Comparison of ENCODE assay signal across 21 cellular contexts in the genomic region with DNA sequence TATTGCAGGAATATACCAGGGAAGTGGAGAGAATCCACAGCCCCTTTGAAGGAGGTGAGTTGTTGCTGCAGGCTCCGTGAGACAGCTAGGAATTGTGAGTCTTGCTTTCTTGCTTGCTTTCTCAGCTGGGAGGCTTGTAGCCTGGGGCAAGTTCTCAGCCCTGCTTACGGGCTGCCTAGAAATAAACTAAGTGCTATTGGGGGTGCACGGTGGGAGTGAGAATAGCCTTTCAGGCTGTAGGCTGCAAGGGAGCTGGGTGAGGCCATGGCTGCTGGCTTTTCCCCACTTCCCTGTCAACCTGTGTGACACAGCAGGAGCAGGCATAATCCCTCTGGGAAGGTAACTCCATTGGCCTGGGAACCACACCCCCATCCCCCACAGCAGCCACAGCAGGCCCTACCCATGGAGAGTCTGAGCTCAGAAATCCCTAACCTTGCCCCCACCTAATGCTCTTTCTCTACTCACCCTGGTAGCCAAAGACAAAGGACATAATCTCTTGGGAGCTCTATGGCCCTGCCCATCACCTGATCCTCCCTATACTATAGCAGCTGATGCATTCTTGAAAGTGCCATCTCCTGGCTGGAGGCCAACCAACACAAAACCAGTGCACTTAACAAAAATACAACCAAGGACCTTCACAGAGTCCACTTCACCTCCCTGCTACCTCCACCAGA.
DNase-seq lines count a peak whose midpoint lies in the region; ATAC-seq and TF ChIP-seq lines count a peak whose summit lies in the region.
"Had no signal": no experiment of that assay in that cellular context is flagged by ENCODE, and none has a peak within 500 bp of the region (broad histone marks: within the 10 kb centered on the region; RNA-seq: fewer than 3 reads in every experiment).

No MANE protein-coding gene starts in this region.

- no peaks in the 10 kb centered on the region for H3K9me3 ChIP-seq in neural progenitor cell (ENCODE audit: low read depth)
- H3K9me3 ChIP-seq: SJCRH30 had no signal

- no peaks in the 10 kb centered on the region for H4K20me1 ChIP-seq in GM23338 (replicated peaks; ENCODE audit: insufficient read depth)
- no peaks in the 10 kb centered on the region for H4K20me1 ChIP-seq in neural progenitor cell (ENCODE audit: low read depth)

- TF ChIP-seq CTCF in GM23338 (conservative IDR thresholded peaks at IDR 0.05; ENCODE audit: low read depth in 2 of 2), result no peak
- no peak for TF ChIP-seq CTCF in WTC11 (IDR thresholded peaks at IDR 0.05)
- TF ChIP-seq CTCF in neural progenitor cell (IDR thresholded peaks at IDR 0.05), result peak; percentile 15

- no peak overlapping the region for H3K27ac ChIP-seq in GM23338 (ENCODE audit: low read depth)
- H3K27ac ChIP-seq in neural progenitor cell, result no peak overlapping the region
- H3K27ac ChIP-seq: SJCRH30 had no signal

- H3K27me3 ChIP-seq in GM23338 (ENCODE audit: insufficient read depth), result no peaks in the 10 kb centered on the region
- H3K27me3 ChIP-seq in neural progenitor cell, result no peaks in the 10 kb centered on the region
- H3K27me3 ChIP-seq: SJCRH30 had no signal

- H3K4me1 ChIP-seq in GM23338 (ENCODE audit: insufficient read depth) (peaks cover 5% of the 10 kb centered on the region), neural progenitor cell (peaks cover 11% of the 10 kb centered on the region)
- H3K4me1 ChIP-seq: SJCRH30 had no signal

- H2AFZ ChIP-seq in GM23338 (no peak overlapping the region; the same call in 1 of the 2 replicates), neural progenitor cell (replicated peaks) (no peak overlapping the region)

- H3K4me1 Mint-ChIP-seq in GM23338 (peaks cover 6% of the 10 kb centered on the region; the same call in 2 of the 3 replicates), WTC11 (peaks cover 8% of the 10 kb centered on the region), neural progenitor cell (peaks cover 8% of the 10 kb centered on the region)
- H3K4me1 Mint-ChIP-seq: CD4-positive, CD25-positive, alpha-beta regulatory T cell; T-cell had no signal

- H3K36me3 ChIP-seq in GM23338 (ENCODE audit: insufficient read depth), result no peaks in the 10 kb centered on the region
- H3K36me3 ChIP-seq in neural progenitor cell, result no peaks in the 10 kb centered on the region
- H3K36me3 ChIP-seq: SJCRH30 had no signal

- H3K27me3 Mint-ChIP-seq in GM23338 (ENCODE audit: insufficient read depth, low read depth, poor library complexity), result peaks cover 2% of the 10 kb centered on the region
- no peaks in the 10 kb centered on the region for H3K27me3 Mint-ChIP-seq in WTC11 (ENCODE audit: low read depth)
- H3K27me3 Mint-ChIP-seq in neural progenitor cell (ENCODE audit: insufficient read depth, low read depth), result peaks cover 5% of the 10 kb centered on the region
- H3K27me3 Mint-ChIP-seq: CD4-positive, CD25-positive, alpha-beta regulatory T cell had no signal

- H3K79me2 ChIP-seq in GM23338 (replicated peaks; ENCODE audit: insufficient read depth), result no peaks in the 10 kb centered on the region
- H3K79me2 ChIP-seq in neural progenitor cell (ENCODE audit: low read depth), result no peaks in the 10 kb centered on the region

- H3K9me3 Mint-ChIP-seq in GM23338 (no peaks in the 10 kb centered on the region; the same call in 2 of the 3 replicates), WTC11 (peaks cover 29% of the 10 kb centered on the region), neural progenitor cell (peaks cover 6% of the 10 kb centered on the region)
- H3K9me3 Mint-ChIP-seq: T-cell had no signal

- H3K27ac Mint-ChIP-seq in GM23338 (no peak overlapping the region), WTC11 (no peak overlapping the region), neural progenitor cell (no peak overlapping the region)
- H3K27ac Mint-ChIP-seq: CD4-positive, CD25-positive, alpha-beta regulatory T cell; T-cell had no signal

- no peak overlapping the region for H3K4me2 ChIP-seq in GM23338
- no peak overlapping the region for H3K4me2 ChIP-seq in neural progenitor cell

- no peaks in the 10 kb centered on the region; the same call in 1 of the 2 replicates for H3K9me2 ChIP-seq in GM23338 (ENCODE audit: insufficient read depth)

- POLR2A ChIA-PET in WTC11 (lab: Charles Lee), result no interaction called here

- DNase-seq in GM23338 (ENCODE audit: low spot score), result peak; percentile 5
- DNase-seq in NCI-H187 treated with DMSO at 0.1 percent for 48 hours (lab: John Stamatoyannopoulos, UW), result peak; percentile 71
- peak; percentile 9 for DNase-seq in WTC11 (ENCODE audit: low spot score)
- DNase-seq in neural progenitor cell (ENCODE audit: low spot score), result peak; percentile 23
- DNase-seq in DMS 273 treated with DMSO at 0.1 percent for 48 hours (lab: John Stamatoyannopoulos, UW), result no peak
- DNase-seq: CD4-positive, CD25-positive, alpha-beta regulatory T cell; DND-41; KBM-7; MM.1S; NCI-H1048; NCI-H1417 treated with DMSO at 0.1 percent for 48 hours; NCI-H1930; NCI-H2171 treated with DMSO at 0.1 percent for 48 hours; NCI-H446 treated with DMSO at 0.1 percent for 48 hours; NCI-H526 treated with DMSO at 0.1 percent for 48 hours; SJCRH30; T-cell had no signal

- H3K4me3 ChIP-seq in GM23338, result no peak overlapping the region
- no peak overlapping the region for H3K4me3 ChIP-seq in neural progenitor cell
- H3K4me3 ChIP-seq: SJCRH30 had no signal

- no peaks in the 10 kb centered on the region for H3K36me3 Mint-ChIP-seq in GM23338 (ENCODE audit: low read depth)
- no peaks in the 10 kb centered on the region for H3K36me3 Mint-ChIP-seq in WTC11
- H3K36me3 Mint-ChIP-seq in neural progenitor cell, result peaks cover 1% of the 10 kb centered on the region
- H3K36me3 Mint-ChIP-seq: CD4-positive, CD25-positive, alpha-beta regulatory T cell; T-cell had no signal

- no peak overlapping the region for H3K4me3 Mint-ChIP-seq in GM23338
- no peak overlapping the region for H3K4me3 Mint-ChIP-seq in WTC11
- no peak overlapping the region for H3K4me3 Mint-ChIP-seq in neural progenitor cell
- H3K4me3 Mint-ChIP-seq: CD4-positive, CD25-positive, alpha-beta regulatory T cell; T-cell had no signal

- no peak overlapping the region for H3K9ac ChIP-seq in neural progenitor cell

- peak; percentile 84 for ATAC-seq in GM23338
- peak; percentile 72 for ATAC-seq in WTC11
- no peak for ATAC-seq in GM21515 (IDR thresholded peaks at IDR 0.05; ENCODE audit: unreplicated experiment)
- no peak for ATAC-seq in GM18858 (IDR thresholded peaks at IDR 0.05; ENCODE audit: unreplicated experiment)
- ATAC-seq: HepG2, Panc1, T-cell had no signal

- CTCF ChIA-PET in WTC11 (lab: Charles Lee), result no interaction called here

- H3F3A ChIP-seq in GM23338 (replicated peaks; ENCODE audit: low read depth) (no peaks in the 10 kb centered on the region), neural progenitor cell (ENCODE audit: low read depth) (no peaks in the 10 kb centered on the region)

TF ChIP-seq in WTC11, 78 proteins besides CTCF, POLR2A, EP300 and RAD21:
- TF ChIP-seq, protein P1, sequence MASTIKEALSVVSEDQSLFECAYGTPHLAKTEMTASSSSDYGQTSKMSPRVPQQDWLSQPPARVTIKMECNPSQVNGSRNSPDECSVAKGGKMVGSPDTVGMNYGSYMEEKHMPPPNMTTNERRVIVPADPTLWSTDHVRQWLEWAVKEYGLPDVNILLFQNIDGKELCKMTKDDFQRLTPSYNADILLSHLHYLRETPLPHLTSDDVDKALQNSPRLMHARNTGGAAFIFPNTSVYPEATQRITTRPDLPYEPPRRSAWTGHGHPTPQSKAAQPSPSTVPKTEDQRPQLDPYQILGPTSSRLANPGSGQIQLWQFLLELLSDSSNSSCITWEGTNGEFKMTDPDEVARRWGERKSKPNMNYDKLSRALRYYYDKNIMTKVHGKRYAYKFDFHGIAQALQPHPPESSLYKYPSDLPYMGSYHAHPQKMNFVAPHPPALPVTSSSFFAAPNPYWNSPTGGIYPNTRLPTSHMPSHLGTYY (CRISPR knock-in tag; IDR thresholded peaks at IDR 0.05), result no peak
- TF ChIP-seq, protein P2, sequence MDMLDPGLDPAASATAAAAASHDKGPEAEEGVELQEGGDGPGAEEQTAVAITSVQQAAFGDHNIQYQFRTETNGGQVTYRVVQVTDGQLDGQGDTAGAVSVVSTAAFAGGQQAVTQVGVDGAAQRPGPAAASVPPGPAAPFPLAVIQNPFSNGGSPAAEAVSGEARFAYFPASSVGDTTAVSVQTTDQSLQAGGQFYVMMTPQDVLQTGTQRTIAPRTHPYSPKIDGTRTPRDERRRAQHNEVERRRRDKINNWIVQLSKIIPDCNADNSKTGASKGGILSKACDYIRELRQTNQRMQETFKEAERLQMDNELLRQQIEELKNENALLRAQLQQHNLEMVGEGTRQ (CRISPR knock-in tag; IDR thresholded peaks at IDR 0.05), result 0 out of 2 replicates have a peak, but pooled peaks have one; percentile 11

Comparison
In these comparisons a context has a peak if more than half of its experiments do, and no peak if none do; other contexts are left out.
1. ATAC-seq: peak in GM23338 (single experiment) and WTC11 (single experiment); none in GM21515 (single experiment) and GM18858 (single experiment).